1 cellular context compared by ENCODE assay signal in the genomic region with DNA sequence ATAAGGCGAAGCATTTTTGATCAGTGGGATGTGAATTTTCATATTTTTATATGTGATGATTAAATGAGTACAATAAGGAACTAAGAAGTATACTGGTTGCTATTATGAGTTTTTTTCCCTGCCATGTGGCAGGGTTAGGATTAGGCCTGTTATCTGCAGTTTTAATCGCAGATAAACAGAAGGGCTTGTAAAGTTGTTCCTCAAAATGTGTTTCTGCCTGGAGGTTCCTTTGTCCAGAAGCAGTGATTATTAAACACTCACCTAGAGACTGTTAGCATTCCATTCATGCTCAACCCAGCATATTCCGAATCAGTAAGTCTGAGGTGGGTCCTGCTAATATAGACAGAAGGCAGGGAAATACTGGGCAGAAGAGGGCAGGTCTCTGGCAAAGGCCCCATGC.
TF ChIP-seq lines count a peak whose summit lies in the region.

No MANE protein-coding gene starts in this region.

TF ChIP-seq in IMR-90, 13 proteins besides CTCF, POLR2A, EP300 and RAD21:
- TF ChIP-seq ELK1 (IDR thresholded peaks at IDR 0.05; ENCODE audit: borderline replicate concordance, low read depth, low read length) (no peak), SMC3 (IDR thresholded peaks at IDR 0.05; ENCODE audit: low read depth, low read length) (no peak)
- TF ChIP-seq, protein P1, sequence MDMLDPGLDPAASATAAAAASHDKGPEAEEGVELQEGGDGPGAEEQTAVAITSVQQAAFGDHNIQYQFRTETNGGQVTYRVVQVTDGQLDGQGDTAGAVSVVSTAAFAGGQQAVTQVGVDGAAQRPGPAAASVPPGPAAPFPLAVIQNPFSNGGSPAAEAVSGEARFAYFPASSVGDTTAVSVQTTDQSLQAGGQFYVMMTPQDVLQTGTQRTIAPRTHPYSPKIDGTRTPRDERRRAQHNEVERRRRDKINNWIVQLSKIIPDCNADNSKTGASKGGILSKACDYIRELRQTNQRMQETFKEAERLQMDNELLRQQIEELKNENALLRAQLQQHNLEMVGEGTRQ (IDR thresholded peaks at IDR 0.05; ENCODE audit: low read depth, low read length), result no peak
